9 cellular contexts compared by ENCODE assay signal in the genomic region with DNA sequence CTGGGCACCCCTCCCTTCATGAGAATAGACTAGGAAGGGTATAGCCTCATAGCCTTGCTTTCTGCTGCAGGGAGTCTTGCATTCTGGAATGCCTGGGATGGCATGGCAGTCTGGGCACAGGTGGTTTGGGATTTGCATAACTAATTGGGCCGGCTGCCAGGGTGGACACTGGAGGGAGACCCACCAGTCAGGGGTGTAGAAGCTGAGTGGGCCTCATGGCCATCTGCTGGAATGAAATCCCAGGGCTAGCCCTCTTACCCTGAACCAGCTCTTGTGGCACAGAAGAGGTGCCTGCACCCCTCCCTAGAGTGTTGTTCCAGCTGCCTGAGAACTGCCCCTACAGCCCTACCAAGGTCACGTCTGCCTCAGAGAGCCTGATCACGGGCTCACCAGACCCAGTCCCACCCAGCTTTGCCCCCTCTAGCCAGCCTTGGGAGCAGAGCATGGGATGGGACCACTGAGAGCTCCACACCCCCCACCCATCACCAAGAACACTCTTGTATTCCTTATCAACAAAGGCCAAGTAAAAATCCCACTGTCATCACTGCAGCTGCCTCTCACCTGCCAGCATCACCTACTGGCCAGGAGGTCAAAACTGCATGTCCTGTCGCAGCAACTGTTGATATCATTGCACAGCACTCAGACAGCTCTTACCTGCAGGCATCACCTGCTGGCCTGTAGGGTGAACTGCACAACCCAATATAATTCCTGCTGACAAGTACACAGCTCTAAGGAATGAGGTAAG.
A peak's percentile ranks its signal among the peaks of the same experiment; 100 is the strongest.
DNase-seq lines count a peak whose midpoint lies in the region; ATAC-seq, FAIRE-seq and TF ChIP-seq lines count a peak whose summit lies in the region.
"Had no signal": no experiment of that assay in that cellular context is flagged by ENCODE, and none has a peak within 500 bp of the region (broad histone marks: within the 10 kb centered on the region; RNA-seq: fewer than 3 reads in every experiment).

No MANE protein-coding gene starts in this region.

- peaks cover 19% of the 10 kb centered on the region for H3K9me3 Mint-ChIP-seq in activated CD4-positive, alpha-beta T cell treated with anti-CD3 and anti-CD28 coated beads, Interleukin-2, amount 10 ng/mL, durations not matched to agents 24 days and 14 days
- peaks cover 15% of the 10 kb centered on the region for H3K9me3 Mint-ChIP-seq in glutamatergic neuron (ENCODE audit: unreplicated experiment)
- H3K9me3 Mint-ChIP-seq in activated T-helper 17 cell treated with anti-CD3 and anti-CD28 coated beads, Interleukin-2, amount 50 U/mL, for 72 hours, result peaks cover 3% of the 10 kb centered on the region

- 66 to 82% (median 73%) methylated on average over 4 of the region's 4 CpGs for WGBS in stomach, 5 donors

- H3K36me3 Mint-ChIP-seq in activated CD4-positive, alpha-beta T cell treated with anti-CD3 and anti-CD28 coated beads, Interleukin-2, amount 10 ng/mL, durations not matched to agents 24 days and 14 days (ENCODE audit: low read depth), result peaks cover 59% of the 10 kb centered on the region
- H3K36me3 Mint-ChIP-seq in glutamatergic neuron (ENCODE audit: unreplicated experiment), result peaks cover 47% of the 10 kb centered on the region
- peaks cover 59% of the 10 kb centered on the region for H3K36me3 Mint-ChIP-seq in activated T-helper 17 cell treated with anti-CD3 and anti-CD28 coated beads, Interleukin-2, amount 50 U/mL, for 72 hours (ENCODE audit: low read depth)

- no peaks in the 10 kb centered on the region for H3K27me3 ChIP-seq in stomach

- intact Hi-C loops in activated CD4-positive, alpha-beta T cell treated with anti-CD3 and anti-CD28 coated beads, Interleukin-2, amount 10 ng/mL, durations not matched to agents 24 days and 14 days (cut with micrococcal nuclease), result no loop called here
- intact Hi-C loops in OCI-LY7 (cut with micrococcal nuclease; ENCODE audit: unreplicated experiment), result no loop called here
- intact Hi-C loops in stomach (cut with DNase I; ENCODE audit: low total_unique reads), result no loop called here

- H3K4me3 Mint-ChIP-seq in activated CD4-positive, alpha-beta T cell treated with anti-CD3 and anti-CD28 coated beads, Interleukin-2, amount 10 ng/mL, durations not matched to agents 24 days and 14 days, result no peak overlapping the region
- no peak overlapping the region for H3K4me3 Mint-ChIP-seq in glutamatergic neuron (ENCODE audit: unreplicated experiment)
- no peak overlapping the region for H3K4me3 Mint-ChIP-seq in activated T-helper 17 cell treated with anti-CD3 and anti-CD28 coated beads, Interleukin-2, amount 50 U/mL, for 72 hours
- H3K4me3 Mint-ChIP-seq: CD4-positive, CD25-positive, alpha-beta regulatory T cell had no signal

- TF ChIP-seq EP300 in stomach (IDR thresholded peaks at IDR 0.05), result no peak

- no peaks in the 10 kb centered on the region for H3K4me1 ChIP-seq in OCI-LY7 (ENCODE audit: insufficient read depth, low read length, poor library complexity, severe bottlenecking)
- no peaks in the 10 kb centered on the region for H3K4me1 ChIP-seq in stomach

- FAIRE-seq in frontal cortex (lab: Jason Lieb, UNC), result no peak

- BruUV-seq in OCI-LY7 (replicated peaks; lab: Mats Ljungman, UMichigan), result no TSS peak

- no peak for TF ChIP-seq POLR2A in stomach (IDR thresholded peaks at IDR 0.05)

- ATAC-seq in activated T-helper 17 cell treated with anti-CD3 and anti-CD28 coated beads, Interleukin-2, amount 50 U/mL, for 72 hours (replicated peaks), result no peak

- TF ChIP-seq CTCF in OCI-LY7 (conservative IDR thresholded peaks at IDR 0.05; ENCODE audit: low read length), result peak; percentile 63
- peak; percentile 49 for TF ChIP-seq CTCF in glutamatergic neuron (IDR thresholded peaks at IDR 0.05; ENCODE audit: partially characterized antibody, unreplicated experiment)
- peak in 4 of 7 experiments; percentile 44 to 82 (median 72) for TF ChIP-seq CTCF in stomach (IDR thresholded peaks at IDR 0.05)

- no peaks in the 10 kb centered on the region for H4K20me1 ChIP-seq in OCI-LY7 (ENCODE audit: insufficient read depth, low read length)

- CTCF ChIA-PET in OCI-LY7 (lab: Charles Lee; ENCODE audit: unreplicated experiment), result no interaction called here

- H3K27ac ChIP-seq in OCI-LY7 (ENCODE audit: low read depth, low read length, poor library complexity, severe bottlenecking) (no peak overlapping the region), stomach (no peak overlapping the region)

- H3K9me2 ChIP-seq in OCI-LY7 (ENCODE audit: insufficient read depth, low read length), result no peaks in the 10 kb centered on the region

- no peaks in the 10 kb centered on the region for H3K27me3 Mint-ChIP-seq in activated CD4-positive, alpha-beta T cell treated with anti-CD3 and anti-CD28 coated beads, Interleukin-2, amount 10 ng/mL, durations not matched to agents 24 days and 14 days
- peaks cover 4% of the 10 kb centered on the region for H3K27me3 Mint-ChIP-seq in glutamatergic neuron (ENCODE audit: unreplicated experiment)
- no peaks in the 10 kb centered on the region for H3K27me3 Mint-ChIP-seq in activated T-helper 17 cell treated with anti-CD3 and anti-CD28 coated beads, Interleukin-2, amount 50 U/mL, for 72 hours
- H3K27me3 Mint-ChIP-seq: CD4-positive, CD25-positive, alpha-beta regulatory T cell had no signal

- DNase-seq in activated CD4-positive, alpha-beta T cell treated with anti-CD3 and anti-CD28 coated beads for 48 hours, result peak; percentile 15
- DNase-seq in activated CD4-positive, alpha-beta T cell treated with anti-CD3 and anti-CD28 coated beads, Interleukin-2, amount 10 ng/mL, durations not matched to agents 24 days and 14 days, result no peak
- peak; percentile 31 for DNase-seq in OCI-LY7 (ENCODE audit: low spot score)
- DNase-seq in glutamatergic neuron, result no peak
- DNase-seq in stomach, result peak; percentile 47
- no peak for DNase-seq in NK-92 treated with Interleukin-12 subunit alpha and Interleukin-12 subunit beta, amount 100 ng/mL, for 24 hours (lab: John Stamatoyannopoulos, UW)
- DNase-seq in frontal cortex (ENCODE audit: low spot score in 2 of 2), result no peak

- no peaks in the 10 kb centered on the region for H3K79me2 ChIP-seq in OCI-LY7 (ENCODE audit: insufficient read depth, low read depth, low read length)

- no peaks in the 10 kb centered on the region for H3K4me1 Mint-ChIP-seq in activated CD4-positive, alpha-beta T cell treated with anti-CD3 and anti-CD28 coated beads, Interleukin-2, amount 10 ng/mL, durations not matched to agents 24 days and 14 days
- no peaks in the 10 kb centered on the region for H3K4me1 Mint-ChIP-seq in glutamatergic neuron (ENCODE audit: low read depth, unreplicated experiment)
- no peaks in the 10 kb centered on the region for H3K4me1 Mint-ChIP-seq in activated T-helper 17 cell treated with anti-CD3 and anti-CD28 coated beads, Interleukin-2, amount 50 U/mL, for 72 hours

- no peak overlapping the region for H3K4me2 ChIP-seq in OCI-LY7 (ENCODE audit: low read length)

- POLR2A ChIA-PET in OCI-LY7 (lab: Charles Lee), result no interaction called here

- H3K9me3 ChIP-seq in OCI-LY7 (ENCODE audit: low read length) (peaks cover 24% of the 10 kb centered on the region), stomach (peaks cover 3 to 21% (median 14%) of the 10 kb centered on the region in 4 donors)

- no peak overlapping the region for H2AFZ ChIP-seq in OCI-LY7 (ENCODE audit: low read length)

- no peak overlapping the region for H3K27ac Mint-ChIP-seq in activated CD4-positive, alpha-beta T cell treated with anti-CD3 and anti-CD28 coated beads, Interleukin-2, amount 10 ng/mL, durations not matched to agents 24 days and 14 days
- H3K27ac Mint-ChIP-seq in glutamatergic neuron (ENCODE audit: unreplicated experiment), result no peak overlapping the region
- H3K27ac Mint-ChIP-seq in activated T-helper 17 cell treated with anti-CD3 and anti-CD28 coated beads, Interleukin-2, amount 50 U/mL, for 72 hours, result no peak overlapping the region

- H3K4me3 ChIP-seq in OCI-LY7 (ENCODE audit: low read depth, low read length, poor library complexity, severe bottlenecking) (no peak overlapping the region), stomach (no peak overlapping the region)

- H3K36me3 ChIP-seq in OCI-LY7 (ENCODE audit: insufficient read depth, low read length) (peaks cover 55% of the 10 kb centered on the region), stomach (peaks cover 9 to 48% (median 34%) of the 10 kb centered on the region in 4 donors)

Comparison
In these comparisons a context has a peak if more than half of its experiments do, and no peak if none do; other contexts are left out.
1. DNase-seq: peak in activated CD4-positive, alpha-beta T cell treated with anti-CD3 and anti-CD28 coated beads for 48 hours (single experiment), OCI-LY7 (single experiment) and stomach (single experiment); none in activated CD4-positive, alpha-beta T cell treated with anti-CD3 and anti-CD28 coated beads, Interleukin-2, amount 10 ng/mL, durations not matched to agents 24 days and 14 days (single experiment), glutamatergic neuron (single experiment), NK-92 treated with Interleukin-12 subunit alpha and Interleukin-12 subunit beta, amount 100 ng/mL, for 24 hours (single experiment) and frontal cortex (0 of 2).
2. Peak in every context shown above with its lines, with median percentiles within 50 percentile points of each other: CTCF ChIP-seq.